13 cellular contexts compared by ENCODE assay signal in genomic region chr11:83566948-83567347, GRCh38.
DNase-seq lines count a peak whose midpoint lies in the region; ATAC-seq, FAIRE-seq and TF ChIP-seq lines count a peak whose summit lies in the region.
"Had no signal": no experiment of that assay in that cellular context is flagged by ENCODE, and none has a peak within 500 bp of the region (broad histone marks: within the 10 kb centered on the region; RNA-seq: fewer than 3 reads in every experiment).

No MANE protein-coding gene starts in this region.

- no peaks in the 10 kb centered on the region for H3K9me3 Mint-ChIP-seq in GM23338
- H3K9me3 Mint-ChIP-seq: neural progenitor cell had no signal

- no peaks in the 10 kb centered on the region for H3K27me3 Mint-ChIP-seq in GM23338 (ENCODE audit: insufficient read depth, low read depth, poor library complexity)

- H3K4me3 ChIP-seq in HUES48 (ENCODE audit: low read depth, low read length) (no peak overlapping the region), astrocyte of the spinal cord (ENCODE audit: low read depth, low read length) (no peak overlapping the region), keratinocyte (ENCODE audit: control insufficient read depth in 2 of 3, extremely low read depth in 1 of 3, insufficient read depth in 2 of 3, low read depth in 1 of 3, low read length in 3 of 3) (no peak overlapping the region), GM23338 (no peak overlapping the region)
- H3K4me3 ChIP-seq: cardiac muscle cell, esophagus muscularis mucosa, neural progenitor cell had no signal

- H3K36me3 Mint-ChIP-seq in GM23338 (ENCODE audit: low read depth) = no peaks in the 10 kb centered on the region
- H3K36me3 Mint-ChIP-seq: neural progenitor cell had no signal

- DNase-seq in AG08396 (ENCODE audit: low spot score) = peak; percentile 60
- peak; percentile 38 for DNase-seq in astrocyte of the spinal cord (ENCODE audit: low read depth, low spot score)
- no peak for DNase-seq in keratinocyte (ENCODE audit: low read depth, low spot score)
- DNase-seq in mesenteric fat pad (ENCODE audit: low spot score) = no peak
- no peak for DNase-seq in NOMO-1 (lab: John Stamatoyannopoulos, UW; ENCODE audit: unreplicated experiment in 2 of 2)
- DNase-seq in GM23338 (ENCODE audit: low spot score) = no peak
- no peak for DNase-seq in NK-92 treated with Interleukin-12 subunit alpha and Interleukin-12 subunit beta, amount 100 ng/mL, for 24 hours (lab: John Stamatoyannopoulos, UW)
- DNase-seq: stimulated activated CD8-positive, alpha-beta memory T cell treated with anti-CD3 and anti-CD28 coated beads, Interleukin-4, amount 100 ng/mL, for 48 hours had no signal

- peaks cover 23% of the 10 kb centered on the region for H3K4me1 Mint-ChIP-seq in GM23338
- H3K4me1 Mint-ChIP-seq: B cell had no signal

- no peaks in the 10 kb centered on the region for H3K9me2 ChIP-seq in GM23338 (ENCODE audit: insufficient read depth)

- H4K20me1 ChIP-seq in keratinocyte (ENCODE audit: control insufficient read depth, extremely low read depth, insufficient read depth, low read length) (no peaks in the 10 kb centered on the region), GM23338 (replicated peaks; ENCODE audit: insufficient read depth) (no peaks in the 10 kb centered on the region)

- H3K9me3 ChIP-seq in HUES48 (ENCODE audit: control insufficient read depth, insufficient read depth, low read length) = no peaks in the 10 kb centered on the region
- no peaks in the 10 kb centered on the region for H3K9me3 ChIP-seq in keratinocyte (ENCODE audit: control insufficient read depth, low read depth, low read length)
- H3K9me3 ChIP-seq: esophagus muscularis mucosa had no signal

- in situ Hi-C loops in astrocyte of the spinal cord (cut with HindIII; ENCODE audit: low sequenced_read_pairs) = no loop called here

- TF ChIP-seq CTCF in astrocyte of the spinal cord (IDR thresholded peaks at IDR 0.05; ENCODE audit: low read depth, low read length) (no peak), keratinocyte (optimal IDR thresholded peaks at IDR 0.05 in 1 of 3, IDR thresholded peaks at IDR 0.05 in 1 of 3, conservative IDR thresholded peaks at IDR 0.05 in 1 of 3; ENCODE audit: extremely low read depth in 1 of 3, insufficient read depth in 2 of 3, low read length in 3 of 3) (no peak), GM23338 (conservative IDR thresholded peaks at IDR 0.05; ENCODE audit: low read depth in 2 of 2) (no peak)

- H3K9me1 ChIP-seq in keratinocyte (ENCODE audit: control insufficient read depth, extremely low read depth, insufficient read depth, low read length) = no peaks in the 10 kb centered on the region

- H3K9ac ChIP-seq in HUES48 (ENCODE audit: low read depth, low read length) (no peak overlapping the region), keratinocyte (ENCODE audit: control insufficient read depth, extremely low read depth, insufficient read depth, low read length) (no peak overlapping the region)
- H3K9ac ChIP-seq: neural progenitor cell had no signal

- no peaks in the 10 kb centered on the region for H3K79me2 ChIP-seq in keratinocyte (ENCODE audit: control insufficient read depth, insufficient read depth, low read length)
- H3K79me2 ChIP-seq in GM23338 (replicated peaks; ENCODE audit: insufficient read depth) = no peaks in the 10 kb centered on the region

- no peak overlapping the region for H3K4me3 Mint-ChIP-seq in GM23338
- H3K4me3 Mint-ChIP-seq: B cell, neural progenitor cell had no signal

- H3K27me3 ChIP-seq in HUES48 (ENCODE audit: control insufficient read depth, insufficient read depth, low read length) = no peaks in the 10 kb centered on the region
- no peaks in the 10 kb centered on the region for H3K27me3 ChIP-seq in keratinocyte (ENCODE audit: control insufficient read depth, extremely low read depth, insufficient read depth, low read length)
- no peaks in the 10 kb centered on the region for H3K27me3 ChIP-seq in GM23338 (ENCODE audit: insufficient read depth)
- H3K27me3 ChIP-seq: cardiac muscle cell, esophagus muscularis mucosa, neural progenitor cell had no signal

- dilution Hi-C loops in keratinocyte (cut with MboI; ENCODE audit: extremely low pct_ligation_motif_present, low sequenced_read_pairs) = no loop called here

- H3K36me3 ChIP-seq in HUES48 (ENCODE audit: control insufficient read depth, insufficient read depth, low read length) (no peaks in the 10 kb centered on the region), keratinocyte (ENCODE audit: control insufficient read depth in 2 of 2, extremely low read depth in 1 of 2, insufficient read depth in 2 of 2, low read length in 2 of 2) (no peaks in the 10 kb centered on the region), GM23338 (ENCODE audit: insufficient read depth) (no peaks in the 10 kb centered on the region)
- H3K36me3 ChIP-seq: cardiac muscle cell, esophagus muscularis mucosa, neural progenitor cell had no signal

- H2AFZ ChIP-seq in keratinocyte (ENCODE audit: control insufficient read depth, low read length) (no peak overlapping the region), GM23338 (no peak overlapping the region)
- H2AFZ ChIP-seq: neural progenitor cell had no signal

- H3F3A ChIP-seq in GM23338 (replicated peaks; ENCODE audit: low read depth) = no peaks in the 10 kb centered on the region

- no peak for FAIRE-seq in keratinocyte (lab: Jason Lieb, UNC)

- H3K4me1 ChIP-seq in HUES48 (ENCODE audit: control insufficient read depth, insufficient read depth, low read length) (peaks cover 16% of the 10 kb centered on the region; the same call in 1 of the 2 replicates), keratinocyte (ENCODE audit: control insufficient read depth, extremely low read depth, insufficient read depth, low read length) (peaks cover 7% of the 10 kb centered on the region), GM23338 (ENCODE audit: insufficient read depth) (peaks cover 15% of the 10 kb centered on the region; the same call in 1 of the 2 replicates)
- H3K4me1 ChIP-seq: esophagus muscularis mucosa had no signal

- H3K27ac Mint-ChIP-seq in GM23338 = no peak overlapping the region
- H3K27ac Mint-ChIP-seq: B cell, neural progenitor cell had no signal

- H3K27ac ChIP-seq in HUES48 (ENCODE audit: low read depth, low read length) = peak overlapping the region; percentile 47
- peak overlapping the region; percentile 19 for H3K27ac ChIP-seq in keratinocyte (ENCODE audit: control insufficient read depth, insufficient read depth, low read length)
- no peak overlapping the region for H3K27ac ChIP-seq in GM23338 (ENCODE audit: low read depth)
- H3K27ac ChIP-seq: cardiac muscle cell, esophagus muscularis mucosa, neural progenitor cell had no signal

- ATAC-seq in GM23338 = no peak

- peak overlapping the region; percentile 13 for H3K4me2 ChIP-seq in keratinocyte (ENCODE audit: control insufficient read depth, extremely low read depth, insufficient read depth, low read depth, low read length)
- no peak overlapping the region for H3K4me2 ChIP-seq in GM23338
- H3K4me2 ChIP-seq: neural progenitor cell had no signal

TF ChIP-seq in GM23338, 12 proteins besides CTCF, POLR2A, EP300 and RAD21 (continues in another document):
- TF ChIP-seq EZH2phosphoT487 (IDR thresholded peaks at IDR 0.05; ENCODE audit: unreplicated experiment) = no peak
- TF ChIP-seq ZNF331 (CRISPR knock-in tag; IDR thresholded peaks at IDR 0.05; ENCODE audit: low read depth) = no peak
- no peak for TF ChIP-seq CREB1 (CRISPR knock-in tag; IDR thresholded peaks at IDR 0.05; ENCODE audit: low read depth)
- no peak for TF ChIP-seq ZNF114 (CRISPR knock-in tag; IDR thresholded peaks at IDR 0.05)
- TF ChIP-seq JUNB (IDR thresholded peaks at IDR 0.05; ENCODE audit: unreplicated experiment) = no peak
- no peak for TF ChIP-seq EZH2 (IDR thresholded peaks at IDR 0.05; ENCODE audit: low read depth, unreplicated experiment)
- no peak for TF ChIP-seq STAT1 (IDR thresholded peaks at IDR 0.05; ENCODE audit: unreplicated experiment)
- no peak for TF ChIP-seq ETS1 (IDR thresholded peaks at IDR 0.05)

Comparison
In these comparisons a context has a peak if more than half of its experiments do, and no peak if none do; other contexts are left out.
1. DNase-seq: peak in AG08396 (single experiment) and astrocyte of the spinal cord (single experiment); none in keratinocyte (single experiment), mesenteric fat pad (single experiment), NOMO-1 (0 of 2), GM23338 (single experiment) and NK-92 treated with Interleukin-12 subunit alpha and Interleukin-12 subunit beta, amount 100 ng/mL, for 24 hours (single experiment).